17 cellular contexts compared by ENCODE assay signal in the genomic region with DNA sequence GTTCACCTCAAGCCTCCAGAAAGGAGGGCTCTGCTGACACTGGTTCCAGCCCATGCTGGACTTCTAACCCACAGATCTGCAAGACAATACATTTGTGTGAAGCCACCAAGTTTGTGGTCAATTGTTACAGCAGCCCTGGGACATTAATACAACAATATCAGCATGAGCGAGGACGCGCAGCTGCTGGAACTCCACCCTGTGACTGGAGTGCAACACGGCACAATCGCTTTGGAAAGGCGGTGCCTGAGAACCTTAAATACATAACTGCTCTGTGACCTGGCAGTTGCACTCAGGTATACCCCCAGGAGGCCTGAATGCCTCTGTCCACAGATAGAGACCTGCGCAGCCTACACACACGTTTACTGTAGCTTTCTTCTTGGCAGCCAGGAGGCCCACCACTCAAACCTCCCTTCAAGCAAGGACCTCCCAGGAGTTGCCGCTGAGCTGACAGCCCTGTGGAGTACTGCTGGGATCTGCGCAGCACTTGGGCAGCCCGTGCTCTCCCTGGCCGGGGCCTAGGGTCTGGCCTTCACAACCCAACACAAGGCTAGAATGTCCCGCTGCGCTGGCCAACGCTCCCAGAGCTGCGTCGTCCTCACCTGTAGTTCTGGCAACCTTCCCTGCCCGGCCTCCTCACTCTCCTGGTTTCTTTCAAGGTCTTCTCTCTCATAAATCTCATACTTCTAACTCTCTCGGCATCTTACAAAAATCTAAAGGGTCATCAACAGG.
"Had no signal": no experiment of that assay in that cellular context is flagged by ENCODE, and none has a peak within 500 bp of the region (broad histone marks: within the 10 kb centered on the region; RNA-seq: fewer than 3 reads in every experiment).

No MANE protein-coding gene starts in this region.

- H3K9me3 ChIP-seq: ovary, thyroid gland had no signal

- ATAC-seq: activated CD4-positive, alpha-beta T cell treated with anti-CD3 and anti-CD28 coated beads for 36 hours; T-helper 17 cell had no signal

- DNase-seq: activated CD4-positive, alpha-beta T cell treated with anti-CD3 and anti-CD28 coated beads for 36 hours; activated CD8-positive, alpha-beta memory T cell treated with anti-CD3 and anti-CD28 coated beads, Interleukin-2, amount 50 U/mL, for 48 hours; activated naive CD4-positive, alpha-beta T cell; dermis blood vessel endothelial cell; foreskin melanocyte; head of caudate nucleus; kidney glomerular epithelial cell; mesenchymal stem cell; ovary; stimulated activated CD4-positive, alpha-beta T cell treated with anti-CD3 and anti-CD28 coated beads, Interleukin-1b, Interleukin-23, amount 100 ng/mL, for 48 hours; T-helper 17 cell; thyroid gland; WERI-Rb-1 had no signal

- H3K4me1 ChIP-seq: thyroid gland had no signal

- H3K27me3 ChIP-seq: ovary, thyroid gland had no signal

- H3K27me3 Mint-ChIP-seq: activated CD4-positive, alpha-beta T cell treated with anti-CD3 and anti-CD28 coated beads for 36 hours; T-helper 17 cell had no signal

- H3K27ac Mint-ChIP-seq: activated CD4-positive, alpha-beta T cell treated with anti-CD3 and anti-CD28 coated beads for 36 hours; T-helper 17 cell had no signal

- H3K27ac ChIP-seq: epithelial cell of prostate, ovary, thyroid gland, WERI-Rb-1 had no signal

- H3K36me3 ChIP-seq: ovary had no signal

- FAIRE-seq: astrocyte, bronchial epithelial cell, urothelium cell line had no signal

- H3K4me3 ChIP-seq: ovary, thyroid gland had no signal

- H3K4me3 Mint-ChIP-seq: activated CD4-positive, alpha-beta T cell treated with anti-CD3 and anti-CD28 coated beads for 36 hours; T-helper 17 cell had no signal
